ENCODE assay signal across 22 cellular contexts in genomic region chr18:62614499-62614898, GRCh38.
"Had no signal": no experiment of that assay in that cellular context is flagged by ENCODE, and none has a peak within 500 bp of the region (broad histone marks: within the 10 kb centered on the region; RNA-seq: fewer than 3 reads in every experiment).

No MANE protein-coding gene starts in this region.

- H3K4me3 Mint-ChIP-seq: activated CD4-positive, alpha-beta memory T cell treated with anti-CD3 and anti-CD28 coated beads, Interleukin-2, amount 10 ng/mL, durations not matched to agents 7 days and 5 days; activated CD8-positive, alpha-beta memory T cell treated with anti-CD3 and anti-CD28 coated beads, Interleukin-2, amount 10 ng/mL, durations not matched to agents 7 days and 5 days; activated naive CD8-positive, alpha-beta T cell treated with anti-CD3 and anti-CD28 coated beads, Interleukin-2, amount 50 U/mL, for 24 hours; activated T-helper 17 cell treated with anti-CD3 and anti-CD28 coated beads, Interleukin-2, amount 50 U/mL, for 72 hours; brain; mesothelial cell of epicardium had no signal

- H3K4me3 ChIP-seq: coronary artery, lower lobe of right lung, tibial nerve had no signal

- DNase-seq: activated CD4-positive, alpha-beta memory T cell treated with anti-CD3 and anti-CD28 coated beads, Interleukin-2, amount 10 ng/mL, durations not matched to agents 7 days and 5 days; activated CD4-positive, alpha-beta T cell treated with anti-CD3 and anti-CD28 coated beads for 48 hours; activated CD4-positive, CD25-positive, alpha-beta regulatory T cell; activated CD8-positive, alpha-beta memory T cell treated with anti-CD3 and anti-CD28 coated beads, Interleukin-2, amount 10 ng/mL, durations not matched to agents 7 days and 5 days; activated naive CD4-positive, alpha-beta T cell; activated naive CD8-positive, alpha-beta T cell treated with anti-CD3 and anti-CD28 coated beads, Interleukin-2, amount 50 U/mL, for 24 hours; erythroblast; foreskin melanocyte; glutamatergic neuron; islet precursor cell; left colon; lower lobe of right lung; occipital lobe; stimulated activated CD4-positive, alpha-beta T cell treated with anti-CD3 and anti-CD28 coated beads, Interleukin-12 subunit alpha, Interleukin-12 subunit beta, amount 100 ng/mL, for 4 hours; stimulated activated CD4-positive, alpha-beta T cell treated with anti-CD3 and anti-CD28 coated beads, Interleukin-1b, Interleukin-23, amount 100 ng/mL, for 48 hours; stimulated activated naive CD8-positive, alpha-beta T cell treated with anti-CD3 and anti-CD28 coated beads, Interleukin-15, Interleukin-2, amounts not matched to agents 100 U/mL and 50 U/mL, for 24 hours; T-helper 9 cell had no signal

- H3K9me3 ChIP-seq: lower lobe of right lung, tibial nerve had no signal

- ATAC-seq: activated CD8-positive, alpha-beta memory T cell treated with anti-CD3 and anti-CD28 coated beads, Interleukin-2, amount 10 ng/mL, durations not matched to agents 7 days and 5 days; activated naive CD8-positive, alpha-beta T cell treated with anti-CD3 and anti-CD28 coated beads, Interleukin-2, amount 50 U/mL, for 24 hours; activated T-helper 17 cell treated with anti-CD3 and anti-CD28 coated beads, Interleukin-2, amount 50 U/mL, for 72 hours; left colon; lower lobe of right lung; stimulated activated naive CD8-positive, alpha-beta T cell treated with anti-CD3 and anti-CD28 coated beads, Interleukin-15, Interleukin-2, amounts not matched to agents 100 U/mL and 50 U/mL, for 24 hours had no signal

- H3K36me3 Mint-ChIP-seq: activated CD8-positive, alpha-beta memory T cell treated with anti-CD3 and anti-CD28 coated beads, Interleukin-2, amount 10 ng/mL, durations not matched to agents 7 days and 5 days; brain; mesothelial cell of epicardium had no signal

- H3K9me3 Mint-ChIP-seq: activated CD4-positive, alpha-beta memory T cell treated with anti-CD3 and anti-CD28 coated beads, Interleukin-2, amount 10 ng/mL, durations not matched to agents 7 days and 5 days; activated naive CD8-positive, alpha-beta T cell treated with anti-CD3 and anti-CD28 coated beads, Interleukin-2, amount 50 U/mL, for 24 hours; activated T-helper 17 cell treated with anti-CD3 and anti-CD28 coated beads, Interleukin-2, amount 50 U/mL, for 72 hours; mesothelial cell of epicardium had no signal

- H3K27ac Mint-ChIP-seq: activated CD4-positive, alpha-beta memory T cell treated with anti-CD3 and anti-CD28 coated beads, Interleukin-2, amount 10 ng/mL, durations not matched to agents 7 days and 5 days; activated CD8-positive, alpha-beta memory T cell treated with anti-CD3 and anti-CD28 coated beads, Interleukin-2, amount 10 ng/mL, durations not matched to agents 7 days and 5 days; activated naive CD8-positive, alpha-beta T cell treated with anti-CD3 and anti-CD28 coated beads, Interleukin-2, amount 50 U/mL, for 24 hours; activated T-helper 17 cell treated with anti-CD3 and anti-CD28 coated beads, Interleukin-2, amount 50 U/mL, for 72 hours; brain; mesothelial cell of epicardium had no signal

- H3K27ac ChIP-seq: coronary artery, lower lobe of right lung, tibial nerve had no signal

- H3K36me3 ChIP-seq: lower lobe of right lung, tibial nerve had no signal

- H3K4me1 Mint-ChIP-seq: activated CD4-positive, alpha-beta memory T cell treated with anti-CD3 and anti-CD28 coated beads, Interleukin-2, amount 10 ng/mL, durations not matched to agents 7 days and 5 days; activated CD8-positive, alpha-beta memory T cell treated with anti-CD3 and anti-CD28 coated beads, Interleukin-2, amount 10 ng/mL, durations not matched to agents 7 days and 5 days; activated naive CD8-positive, alpha-beta T cell treated with anti-CD3 and anti-CD28 coated beads, Interleukin-2, amount 50 U/mL, for 24 hours; activated T-helper 17 cell treated with anti-CD3 and anti-CD28 coated beads, Interleukin-2, amount 50 U/mL, for 72 hours had no signal
